Comparison of ENCODE assay signal across 19 cellular contexts in genomic region chr2:80476535-80477117, GRCh38.
"Had no signal": no experiment of that assay in that cellular context is flagged by ENCODE, and none has a peak within 500 bp of the region (broad histone marks: within the 10 kb centered on the region; RNA-seq: fewer than 3 reads in every experiment).

No MANE protein-coding gene starts in this region.

- ATAC-seq: activated CD8-positive, alpha-beta T cell treated with anti-CD3 and anti-CD28 coated beads for 36 hours; activated T-cell treated with anti-CD3 and anti-CD28 coated beads, Interleukin-2, amount 50 U/mL, for 4 hours; foreskin keratinocyte; sciatic nerve; upper lobe of right lung; WTC11 had no signal

- H3K27me3 ChIP-seq: foreskin keratinocyte, ovary, stomach, testis, upper lobe of right lung had no signal

- H3K4me3 Mint-ChIP-seq: activated CD8-positive, alpha-beta T cell treated with anti-CD3 and anti-CD28 coated beads for 36 hours; activated naive CD4-positive, alpha-beta T cell treated with anti-CD3 and anti-CD28 coated beads, Interleukin-2, amount 50 U/mL, for 24 hours; activated T-cell treated with anti-CD3 and anti-CD28 coated beads, Interleukin-2, amount 50 U/mL, for 4 hours; central memory CD8-positive, alpha-beta T cell; T-helper 1 cell treated with Interleukin-12 subunit alpha and Interleukin-12 subunit beta and Interleukin-4 antibody, amounts not matched to agents 30 μg/mL and 1 μg/mL, for 36 hours; WTC11 had no signal

- H3K27ac ChIP-seq: foreskin keratinocyte, ovary, stomach, testis, upper lobe of right lung had no signal

- H3K36me3 ChIP-seq: ovary, stomach, upper lobe of right lung had no signal

- H3K9me3 Mint-ChIP-seq: central memory CD8-positive, alpha-beta T cell had no signal

- H3K27ac Mint-ChIP-seq: activated CD8-positive, alpha-beta T cell treated with anti-CD3 and anti-CD28 coated beads for 36 hours; activated naive CD4-positive, alpha-beta T cell treated with anti-CD3 and anti-CD28 coated beads, Interleukin-2, amount 50 U/mL, for 24 hours; T-helper 1 cell treated with Interleukin-12 subunit alpha and Interleukin-12 subunit beta and Interleukin-4 antibody, amounts not matched to agents 30 μg/mL and 1 μg/mL, for 36 hours; WTC11 had no signal

- H3K4me1 ChIP-seq: foreskin keratinocyte, stomach, testis, upper lobe of right lung had no signal

- DNase-seq: activated CD4-positive, alpha-beta T cell treated with anti-CD3 and anti-CD28 coated beads for 4 hours; activated CD8-positive, alpha-beta T cell treated with anti-CD3 and anti-CD28 coated beads for 36 hours; activated effector memory CD4-positive, alpha-beta T cell treated with Interleukin-2 at 50 U/mL for 16 hours; activated T-cell treated with anti-CD3 and anti-CD28 coated beads, Interleukin-2, amount 50 U/mL, for 4 hours; amniotic stem cell; effector CD8-positive, alpha-beta T cell; foreskin keratinocyte; glutamatergic neuron; kidney glomerular epithelial cell; ovary; stimulated activated CD4-positive, alpha-beta T cell treated with anti-CD3 and anti-CD28 coated beads, Interleukin-1b, Interleukin-23, amount 100 ng/mL, for 48 hours; stomach; testis; upper lobe of right lung had no signal

- H3K4me3 ChIP-seq: ovary, stomach, testis, upper lobe of right lung had no signal

- H3K4me1 Mint-ChIP-seq: activated naive CD4-positive, alpha-beta T cell treated with anti-CD3 and anti-CD28 coated beads, Interleukin-2, amount 50 U/mL, for 24 hours; central memory CD8-positive, alpha-beta T cell had no signal

- H3K27me3 Mint-ChIP-seq: activated CD8-positive, alpha-beta T cell treated with anti-CD3 and anti-CD28 coated beads for 36 hours; activated naive CD4-positive, alpha-beta T cell treated with anti-CD3 and anti-CD28 coated beads, Interleukin-2, amount 50 U/mL, for 24 hours; central memory CD8-positive, alpha-beta T cell had no signal

- H3K36me3 Mint-ChIP-seq: activated naive CD4-positive, alpha-beta T cell treated with anti-CD3 and anti-CD28 coated beads, Interleukin-2, amount 50 U/mL, for 24 hours had no signal

- H3K9me3 ChIP-seq: ovary, stomach, testis, upper lobe of right lung had no signal
